ENCODE assay signal across 8 cellular contexts in genomic region chr14:55446127-55446736, GRCh38. TPM values are rescaled to one million over a fixed set of nuclear protein-coding genes. Genes with fewer than 3 reads are reported as not detected.
DNase-seq lines count a peak whose midpoint lies in the region; ATAC-seq and TF ChIP-seq lines count a peak whose summit lies in the region.

No MANE protein-coding gene starts in this region.

- no peaks in the 10 kb centered on the region for H3K36me3 Mint-ChIP-seq in CD8-positive, alpha-beta memory T cell

- no peaks in the 10 kb centered on the region for H3K9me3 Mint-ChIP-seq in CD8-positive, alpha-beta memory T cell
- H3K9me3 Mint-ChIP-seq in stimulated activated naive CD8-positive, alpha-beta T cell treated with anti-CD3 and anti-CD28 coated beads, Interleukin-15, amount 100 ng/mL, for 72 hours = no peaks in the 10 kb centered on the region

- CTCF ChIA-PET in CD8-positive, alpha-beta memory T cell (lab: Charles Lee) = interaction anchor here (0.6 to 2.9 kb wide), 21 partner anchors 8 to 1042 kb away, joined by 3 to 18 read pairs (median 4); no protein-coding TSS in a partner anchor
- CTCF ChIA-PET in HEK293 (lab: Yijun Ruan, JAX) = interaction anchor here (0.5 to 2.2 kb wide), 60 partner anchors 8 to 1045 kb away, joined by 3 to 22 read pairs (median 4); no protein-coding TSS in a partner anchor

- no peak overlapping the region for H3K4me3 Mint-ChIP-seq in CD8-positive, alpha-beta memory T cell
- H3K4me3 Mint-ChIP-seq in stimulated activated naive CD8-positive, alpha-beta T cell treated with anti-CD3 and anti-CD28 coated beads, Interleukin-15, amount 100 ng/mL, for 72 hours = no peak overlapping the region

- H3K27ac Mint-ChIP-seq in CD8-positive, alpha-beta memory T cell = peak overlapping the region in 1 of 8 donors; percentile 2
- no peak overlapping the region for H3K27ac Mint-ChIP-seq in stimulated activated naive CD8-positive, alpha-beta T cell treated with anti-CD3 and anti-CD28 coated beads, Interleukin-15, amount 100 ng/mL, for 72 hours

- no peak overlapping the region for H3K27ac ChIP-seq in CD8-positive, alpha-beta memory T cell (ENCODE audit: low read depth, low read length)
- no peak overlapping the region for H3K27ac ChIP-seq in HEK293 (ENCODE audit: extremely low read depth, low read depth, low read length)
- H3K27ac ChIP-seq in mesodermal cell (ENCODE audit: low read depth, low read length, severe bottlenecking) = peak overlapping the region; percentile 3

- no peaks in the 10 kb centered on the region for H3K9me3 ChIP-seq in CD8-positive, alpha-beta memory T cell (ENCODE audit: low read length)
- H3K9me3 ChIP-seq in HEK293 (ENCODE audit: control insufficient read depth, insufficient read depth, low read depth, low read length) = no peaks in the 10 kb centered on the region
- no peaks in the 10 kb centered on the region for H3K9me3 ChIP-seq in mesodermal cell (ENCODE audit: control insufficient read depth, low read length)

- TF ChIP-seq CTCF in HEK293 (tag by site-specific recombination; IDR thresholded peaks at IDR 0.05) = peak; percentile 58

- peaks cover 0 to 5% (median 0%) of the 10 kb centered on the region in 3 donors for H3K4me1 Mint-ChIP-seq in CD8-positive, alpha-beta memory T cell
- peaks cover 5% of the 10 kb centered on the region for H3K4me1 Mint-ChIP-seq in stimulated activated naive CD8-positive, alpha-beta T cell treated with anti-CD3 and anti-CD28 coated beads, Interleukin-15, amount 100 ng/mL, for 72 hours

- H3K27me3 Mint-ChIP-seq in CD8-positive, alpha-beta memory T cell = no peaks in the 10 kb centered on the region
- no peaks in the 10 kb centered on the region for H3K27me3 Mint-ChIP-seq in stimulated activated naive CD8-positive, alpha-beta T cell treated with anti-CD3 and anti-CD28 coated beads, Interleukin-15, amount 100 ng/mL, for 72 hours

- H3K27me3 ChIP-seq in CD8-positive, alpha-beta memory T cell (ENCODE audit: insufficient read depth, low read length, poor library complexity, severe bottlenecking) = no peaks in the 10 kb centered on the region

- no peaks in the 10 kb centered on the region for H3K4me1 ChIP-seq in CD8-positive, alpha-beta memory T cell (ENCODE audit: insufficient read depth, low read length)
- H3K4me1 ChIP-seq in HEK293 (ENCODE audit: control insufficient read depth, insufficient read depth, low read length) (peaks cover 18% of the 10 kb centered on the region), mesodermal cell (ENCODE audit: control insufficient read depth, insufficient read depth, low read length, poor library complexity, severe bottlenecking) (peaks cover 7% of the 10 kb centered on the region)

- no peaks in the 10 kb centered on the region for H3K36me3 ChIP-seq in CD8-positive, alpha-beta memory T cell (ENCODE audit: insufficient read depth, low read length)
- H3K36me3 ChIP-seq in HEK293 (ENCODE audit: control insufficient read depth in 2 of 2, insufficient read depth in 1 of 2, low read length in 2 of 2) = no peaks in the 10 kb centered on the region
- H3K36me3 ChIP-seq in mesodermal cell (ENCODE audit: control insufficient read depth, insufficient read depth, low read length) = no peaks in the 10 kb centered on the region

- H3K4me3 ChIP-seq in CD8-positive, alpha-beta memory T cell (ENCODE audit: low read length) = no peak overlapping the region
- no peak overlapping the region for H3K4me3 ChIP-seq in HEK293 (ENCODE audit: low read depth, low read length)
- H3K4me3 ChIP-seq in mesodermal cell (ENCODE audit: extremely low read depth, insufficient read depth, low read length, poor library complexity, severe bottlenecking) = no peak overlapping the region

- 29 to 39% methylated on average over 3 to 4 of the region's 5 CpGs for WGBS in mesodermal cell (ENCODE audit: insufficient coverage in 2 of 2), 2 experiments

- POLR2A ChIA-PET in CD8-positive, alpha-beta memory T cell (lab: Charles Lee) = no interaction called here
- POLR2A ChIA-PET in HEK293 (lab: Yijun Ruan, JAX) = interaction anchor here (0.6 kb wide), 1 partner anchor 348 kb away, joined by 3 read pairs; no protein-coding TSS in a partner anchor

- DNase-seq in CD8-positive, alpha-beta memory T cell = peak; percentile 20 to 61 (median 33)
- DNase-seq in NCI-H446 treated with DMSO at 0.1 percent for 48 hours (lab: John Stamatoyannopoulos, UW) = peak; percentile 67
- peak; percentile 72 for DNase-seq in activated CD4-positive, alpha-beta T cell treated with anti-CD3 and anti-CD28 coated beads for 48 hours
- peak; percentile 47 for DNase-seq in effector CD4-positive, alpha-beta T cell
- DNase-seq in stimulated activated naive CD8-positive, alpha-beta T cell treated with anti-CD3 and anti-CD28 coated beads, Interleukin-15, amount 100 ng/mL, for 72 hours = peak; percentile 40 to 46

- ATAC-seq in stimulated activated naive CD8-positive, alpha-beta T cell treated with anti-CD3 and anti-CD28 coated beads, Interleukin-15, amount 100 ng/mL, for 72 hours = peak; percentile 43
- ATAC-seq in GM19023 (IDR thresholded peaks at IDR 0.05; ENCODE audit: unreplicated experiment) = no peak

TF ChIP-seq in HEK293, 187 proteins besides CTCF, POLR2A, EP300 and RAD21 (continues in another document):
- TF ChIP-seq ZNF677 (tag by site-specific recombination; IDR thresholded peaks at IDR 0.05) (no peak), ZNF654 (tag by site-specific recombination; IDR thresholded peaks at IDR 0.05; ENCODE audit: low read depth) (peak; percentile 84), PRDM4 (tag by site-specific recombination; IDR thresholded peaks at IDR 0.05) (no peak), MYNN (tag by site-specific recombination; IDR thresholded peaks at IDR 0.05; ENCODE audit: borderline replicate concordance) (no peak), ZBTB48 (tag by site-specific recombination; IDR thresholded peaks at IDR 0.05) (no peak), ZBTB10 (tag by site-specific recombination; IDR thresholded peaks at IDR 0.05) (no peak), KLF16 (tag by site-specific recombination; IDR thresholded peaks at IDR 0.05) (no peak), ZNF426 (tag by site-specific recombination; IDR thresholded peaks at IDR 0.05) (no peak), ZNF248 (tag by site-specific recombination; IDR thresholded peaks at IDR 0.05) (no peak), KLF8 (tag by site-specific recombination; IDR thresholded peaks at IDR 0.05) (0 out of 2 replicates have a peak, but pooled peaks have one; percentile 30), GLIS2 (tag by site-specific recombination; IDR thresholded peaks at IDR 0.05) (no peak)

RNA-seq across cellular contexts. Expression of gene TBPL2, which starts 5.8 kb away (rescaled TPM):
- not detected for total RNA-seq in CD8-positive, alpha-beta memory T cell
- not detected for polyA plus RNA-seq in CD8-positive, alpha-beta memory T cell
- polyA plus RNA-seq in mesodermal cell (2013, experiment 1 of 2) = not detected
- not detected for polyA plus RNA-seq in mesodermal cell (2013, experiment 2 of 2)

RNA-seq across cellular contexts. Expression of gene ATG14, which starts 34.6 kb away (rescaled TPM):
- total RNA-seq in CD8-positive, alpha-beta memory T cell = 1 to 10 TPM; 7.7 to 8.2 TPM
- 7.3 TPM for polyA plus RNA-seq in CD8-positive, alpha-beta memory T cell
- polyA plus RNA-seq in mesodermal cell (2013, experiment 1 of 2) = 10.4 TPM
- polyA plus RNA-seq in mesodermal cell (2013, experiment 2 of 2) = 10.4 TPM
